8 cellular contexts compared by ENCODE assay signal in genomic region chr2:48946444-48947048, GRCh38.
DNase-seq lines count a peak whose midpoint lies in the region; ATAC-seq lines count a peak whose summit lies in the region.

No MANE protein-coding gene starts in this region.

- ATAC-seq in GM19043 (IDR thresholded peaks at IDR 0.05; ENCODE audit: low read depth, unreplicated experiment) (peak; percentile 76), HG03095 (IDR thresholded peaks at IDR 0.05; ENCODE audit: unreplicated experiment) (peak; percentile 85), esophagus mucosa (peak; percentile 92)

- DNase-seq in D341Med (ENCODE audit: low spot score) (peak; percentile 67), NCI-H2081 (lab: John Stamatoyannopoulos, UW) (peak; percentile 58 to 75), T1000 (lab: John Stamatoyannopoulos, UW) (peak; percentile 22), myocyte (ENCODE audit: low read depth) (peak; percentile 53), GF-D8 (lab: John Stamatoyannopoulos, UW) (no peak)
